8 cellular contexts compared by ENCODE assay signal in genomic region chr14:65179918-65180724, GRCh38.
A peak's percentile ranks its signal among the peaks of the same experiment; 100 is the strongest.
DNase-seq lines count a peak whose midpoint lies in the region; ATAC-seq and TF ChIP-seq lines count a peak whose summit lies in the region.

No MANE protein-coding gene starts in this region.

- no peaks in the 10 kb centered on the region for H3K27me3 ChIP-seq in prostate gland (replicated peaks; ENCODE audit: insufficient read depth)

- no peaks in the 10 kb centered on the region for H3K36me3 ChIP-seq in prostate gland

- 39% methylated on average over 8 of the region's 8 CpGs for WGBS in prostate gland

- H3K4me3 ChIP-seq in prostate gland = no peak overlapping the region

- no peaks in the 10 kb centered on the region for H3K4me1 ChIP-seq in prostate gland (replicated peaks)

- H3K9me3 ChIP-seq in prostate gland = no peaks in the 10 kb centered on the region

- ATAC-seq in GM19395 (IDR thresholded peaks at IDR 0.05; ENCODE audit: unreplicated experiment) (peak; percentile 93), HG03342 (IDR thresholded peaks at IDR 0.05; ENCODE audit: unreplicated experiment) (peak; percentile 92)
- peak; percentile 95 for ATAC-seq in activated CD4-positive, CD25-positive, alpha-beta regulatory T cell treated with anti-CD3 and anti-CD28 coated beads, Interleukin-2, amount 50 U/mL, for 24 hours

- no peak for TF ChIP-seq POLR2A in prostate gland (IDR thresholded peaks at IDR 0.05)

- H3K27ac ChIP-seq in prostate gland = no peak overlapping the region

- TF ChIP-seq CTCF in prostate gland (IDR thresholded peaks at IDR 0.05) = no peak

- intact Hi-C loops in prostate gland (cut with DNase I) = no loop called here

- DNase-seq in CD1c-positive myeloid dendritic cell (ENCODE audit: extremely low spot score) = peak; percentile 51
- peak; percentile 95 for DNase-seq in glomerular visceral epithelial cell (ENCODE audit: extremely low spot score)
- peak; percentile 30 to 56 for DNase-seq in stimulated activated CD8-positive, alpha-beta memory T cell treated with anti-CD3 and anti-CD28 coated beads, Interleukin-15, amount 100 ng/mL, for 48 hours (ENCODE audit: low read depth in 2 of 2)
- DNase-seq in pons (ENCODE audit: low spot score) = no peak
- no peak for DNase-seq in prostate gland (ENCODE audit: low spot score)

Comparison
In these comparisons a context has a peak if more than half of its experiments do, and no peak if none do; other contexts are left out.
1. DNase-seq: peak in CD1c-positive myeloid dendritic cell (single experiment), glomerular visceral epithelial cell (single experiment) and stimulated activated CD8-positive, alpha-beta memory T cell treated with anti-CD3 and anti-CD28 coated beads, Interleukin-15, amount 100 ng/mL, for 48 hours (2 of 2); none in pons (single experiment) and prostate gland (single experiment).
2. Peak in every context shown above with its lines, with median percentiles within 50 percentile points of each other: ATAC-seq.